10 cellular contexts compared by ENCODE assay signal in genomic region chr1:190436615-190437014, GRCh38. TPM values are rescaled to one million over a fixed set of nuclear protein-coding genes. Genes with fewer than 3 reads are reported as not detected.
DNase-seq lines count a peak whose midpoint lies in the region; ATAC-seq and FAIRE-seq lines count a peak whose summit lies in the region.
"Had no signal": no experiment of that assay in that cellular context is flagged by ENCODE, and none has a peak within 500 bp of the region (broad histone marks: within the 10 kb centered on the region; RNA-seq: fewer than 3 reads in every experiment).

No MANE protein-coding gene starts in this region.

- H3K27me3 Mint-ChIP-seq in activated CD4-positive, alpha-beta T cell treated with anti-CD3 and anti-CD28 coated beads, Interleukin-2, amount 10 ng/mL, durations not matched to agents 7 days and 5 days, result no peaks in the 10 kb centered on the region
- H3K27me3 Mint-ChIP-seq in activated CD4-positive, alpha-beta memory T cell treated with anti-CD3 and anti-CD28 coated beads, Interleukin-2, amount 10 ng/mL, durations not matched to agents 7 days and 5 days, result no peaks in the 10 kb centered on the region

- ATAC-seq in stimulated activated effector memory CD8-positive, alpha-beta T cell treated with anti-CD3 and anti-CD28 coated beads, Interleukin-12 subunit alpha, Interleukin-12 subunit beta, amount 100 ng/mL, for 72 hours, result no peak

- H3K27ac Mint-ChIP-seq in stimulated activated effector memory CD8-positive, alpha-beta T cell treated with anti-CD3 and anti-CD28 coated beads, Interleukin-12 subunit alpha, Interleukin-12 subunit beta, amount 100 ng/mL, for 72 hours, result no peak overlapping the region
- H3K27ac Mint-ChIP-seq in activated CD4-positive, alpha-beta T cell treated with anti-CD3 and anti-CD28 coated beads, Interleukin-2, amount 10 ng/mL, durations not matched to agents 7 days and 5 days, result no peak overlapping the region
- no peak overlapping the region for H3K27ac Mint-ChIP-seq in activated CD4-positive, alpha-beta memory T cell treated with anti-CD3 and anti-CD28 coated beads, Interleukin-2, amount 10 ng/mL, durations not matched to agents 7 days and 5 days

- DNase-seq in Daoy (ENCODE audit: low read depth) (peak; percentile 4), HT1080 (ENCODE audit: low read depth) (peak; percentile 3), SK-N-MC (ENCODE audit: low read depth, low spot score) (peak; percentile 48), foreskin melanocyte (no peak)
- no peak for DNase-seq in stimulated activated effector memory CD8-positive, alpha-beta T cell treated with anti-CD3 and anti-CD28 coated beads, Interleukin-12 subunit alpha, Interleukin-12 subunit beta, amount 100 ng/mL, for 72 hours (ENCODE audit: low spot score in 2 of 2)
- DNase-seq in activated CD4-positive, alpha-beta T cell treated with anti-CD3 and anti-CD28 coated beads, Interleukin-2, amount 10 ng/mL, durations not matched to agents 7 days and 5 days, result no peak
- no peak for DNase-seq in activated CD4-positive, alpha-beta memory T cell treated with anti-CD3 and anti-CD28 coated beads, Interleukin-2, amount 10 ng/mL, durations not matched to agents 7 days and 5 days

- H3K36me3 Mint-ChIP-seq in stimulated activated effector memory CD8-positive, alpha-beta T cell treated with anti-CD3 and anti-CD28 coated beads, Interleukin-12 subunit alpha, Interleukin-12 subunit beta, amount 100 ng/mL, for 72 hours, result no peaks in the 10 kb centered on the region
- H3K36me3 Mint-ChIP-seq in activated CD4-positive, alpha-beta T cell treated with anti-CD3 and anti-CD28 coated beads, Interleukin-2, amount 10 ng/mL, durations not matched to agents 7 days and 5 days (ENCODE audit: low read depth), result no peaks in the 10 kb centered on the region
- no peaks in the 10 kb centered on the region for H3K36me3 Mint-ChIP-seq in activated CD4-positive, alpha-beta memory T cell treated with anti-CD3 and anti-CD28 coated beads, Interleukin-2, amount 10 ng/mL, durations not matched to agents 7 days and 5 days (ENCODE audit: low read depth)

- H3K36me3 ChIP-seq in SK-N-MC (ENCODE audit: insufficient read depth, low read length), result no peaks in the 10 kb centered on the region

- POLR2A ChIA-PET in activated CD4-positive, alpha-beta T cell treated with anti-CD3 and anti-CD28 coated beads, Interleukin-2, amount 10 ng/mL, durations not matched to agents 7 days and 5 days (lab: Charles Lee), result no interaction called here
- POLR2A ChIA-PET in activated CD4-positive, alpha-beta memory T cell treated with anti-CD3 and anti-CD28 coated beads, Interleukin-2, amount 10 ng/mL, durations not matched to agents 7 days and 5 days (lab: Charles Lee), result no interaction called here

- CTCF ChIA-PET in activated CD4-positive, alpha-beta T cell treated with anti-CD3 and anti-CD28 coated beads, Interleukin-2, amount 10 ng/mL, durations not matched to agents 7 days and 5 days (lab: Charles Lee), result no interaction called here
- CTCF ChIA-PET in activated CD4-positive, alpha-beta memory T cell treated with anti-CD3 and anti-CD28 coated beads, Interleukin-2, amount 10 ng/mL, durations not matched to agents 7 days and 5 days (lab: Charles Lee), result no interaction called here

- no peaks in the 10 kb centered on the region for H3K4me1 Mint-ChIP-seq in stimulated activated effector memory CD8-positive, alpha-beta T cell treated with anti-CD3 and anti-CD28 coated beads, Interleukin-12 subunit alpha, Interleukin-12 subunit beta, amount 100 ng/mL, for 72 hours
- no peaks in the 10 kb centered on the region for H3K4me1 Mint-ChIP-seq in activated CD4-positive, alpha-beta T cell treated with anti-CD3 and anti-CD28 coated beads, Interleukin-2, amount 10 ng/mL, durations not matched to agents 7 days and 5 days
- H3K4me1 Mint-ChIP-seq in activated CD4-positive, alpha-beta memory T cell treated with anti-CD3 and anti-CD28 coated beads, Interleukin-2, amount 10 ng/mL, durations not matched to agents 7 days and 5 days, result no peaks in the 10 kb centered on the region

- peaks cover 19% of the 10 kb centered on the region for H3K9me3 Mint-ChIP-seq in stimulated activated effector memory CD8-positive, alpha-beta T cell treated with anti-CD3 and anti-CD28 coated beads, Interleukin-12 subunit alpha, Interleukin-12 subunit beta, amount 100 ng/mL, for 72 hours
- H3K9me3 Mint-ChIP-seq in activated CD4-positive, alpha-beta T cell treated with anti-CD3 and anti-CD28 coated beads, Interleukin-2, amount 10 ng/mL, durations not matched to agents 7 days and 5 days, result no peaks in the 10 kb centered on the region
- H3K9me3 Mint-ChIP-seq in activated CD4-positive, alpha-beta memory T cell treated with anti-CD3 and anti-CD28 coated beads, Interleukin-2, amount 10 ng/mL, durations not matched to agents 7 days and 5 days, result no peaks in the 10 kb centered on the region

- no peak overlapping the region for H3K9ac ChIP-seq in SK-N-MC (ENCODE audit: insufficient read length)
- H3K9ac ChIP-seq: parathyroid adenoma had no signal

- no peak overlapping the region for H3K27ac ChIP-seq in SK-N-MC
- H3K27ac ChIP-seq: parathyroid adenoma had no signal

- H3K4me3 Mint-ChIP-seq in stimulated activated effector memory CD8-positive, alpha-beta T cell treated with anti-CD3 and anti-CD28 coated beads, Interleukin-12 subunit alpha, Interleukin-12 subunit beta, amount 100 ng/mL, for 72 hours, result no peak overlapping the region
- no peak overlapping the region for H3K4me3 Mint-ChIP-seq in activated CD4-positive, alpha-beta T cell treated with anti-CD3 and anti-CD28 coated beads, Interleukin-2, amount 10 ng/mL, durations not matched to agents 7 days and 5 days
- H3K4me3 Mint-ChIP-seq in activated CD4-positive, alpha-beta memory T cell treated with anti-CD3 and anti-CD28 coated beads, Interleukin-2, amount 10 ng/mL, durations not matched to agents 7 days and 5 days, result no peak overlapping the region

- peak; percentile 38 for FAIRE-seq in islet of Langerhans (lab: Jason Lieb, UNC)

- H3K4me3 ChIP-seq in SK-N-MC, result no peak overlapping the region

- H3K9me3 ChIP-seq in SK-N-MC (ENCODE audit: low read depth, low read length), result no peaks in the 10 kb centered on the region

RNA-seq across cellular contexts. Expression of gene BRINP3, which starts 41.0 kb away (rescaled TPM):
- total RNA-seq in Daoy (2014; rRNA removed; shearing (Covaris generic)), result not detected in 2 replicates
- not detected in 2 replicates for total RNA-seq in HT1080 (2014; rRNA removed; shearing (Covaris generic))
- polyA plus RNA-seq in HT1080 (2015; cell fraction: cytosol; rRNA removed), result not detected in 2 replicates
- polyA plus RNA-seq in HT1080 (2015; cell fraction: nucleus; rRNA removed), result 0.07 TPM in 1 of 2 replicates, not detected in the other
- not detected for total RNA-seq in activated CD4-positive, alpha-beta T cell treated with anti-CD3 and anti-CD28 coated beads, Interleukin-2, amount 10 ng/mL, durations not matched to agents 7 days and 5 days
- total RNA-seq in activated CD4-positive, alpha-beta memory T cell treated with anti-CD3 and anti-CD28 coated beads, Interleukin-2, amount 10 ng/mL, durations not matched to agents 7 days and 5 days, result not detected
- total RNA-seq: dermis microvascular lymphatic vessel endothelial cell had no signal

Comparison
In these comparisons a context has a peak if more than half of its experiments do, and no peak if none do; other contexts are left out.
1. DNase-seq: peak in Daoy (single experiment), HT1080 (single experiment) and SK-N-MC (single experiment); none in stimulated activated effector memory CD8-positive, alpha-beta T cell treated with anti-CD3 and anti-CD28 coated beads, Interleukin-12 subunit alpha, Interleukin-12 subunit beta, amount 100 ng/mL, for 72 hours (0 of 2), activated CD4-positive, alpha-beta T cell treated with anti-CD3 and anti-CD28 coated beads, Interleukin-2, amount 10 ng/mL, durations not matched to agents 7 days and 5 days (single experiment), foreskin melanocyte (single experiment) and activated CD4-positive, alpha-beta memory T cell treated with anti-CD3 and anti-CD28 coated beads, Interleukin-2, amount 10 ng/mL, durations not matched to agents 7 days and 5 days (single experiment).